32 cellular contexts compared by ENCODE assay signal in the genomic region with DNA sequence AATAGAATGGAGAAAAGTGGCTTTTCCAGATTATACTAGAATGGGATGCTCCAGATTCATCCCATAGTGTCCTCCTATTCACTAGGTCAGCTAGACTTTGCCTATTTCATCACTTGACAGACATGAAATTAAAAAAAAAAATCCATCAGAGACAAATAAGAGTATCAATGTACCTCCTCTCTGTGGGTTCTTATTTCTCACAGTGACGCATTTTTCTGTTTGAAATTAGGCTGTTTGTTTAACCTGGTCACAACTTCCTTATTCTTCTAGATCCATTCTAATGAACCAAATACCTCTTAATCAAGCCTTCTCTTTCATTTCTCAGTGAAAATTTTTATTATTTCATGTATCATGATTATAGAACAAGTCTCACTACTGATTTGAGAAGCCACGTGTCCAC.
"Had no signal": no experiment of that assay in that cellular context is flagged by ENCODE, and none has a peak within 500 bp of the region (broad histone marks: within the 10 kb centered on the region; RNA-seq: fewer than 3 reads in every experiment).

No MANE protein-coding gene starts in this region.

- H3K36me3 Mint-ChIP-seq: immature natural killer cell; naive B cell; natural killer cell; neural progenitor cell; stimulated activated naive B cell treated with anti-CD40 and anti-IgM and Interleukin-4, amounts not matched to agents 10 μg/mL and 1 μg/mL and 100 μg/mL, for 72 hours had no signal

- DNase-seq: hypothalamus; immature natural killer cell; kidney; left colon; left lung; lower lobe of right lung; mammary epithelial cell; mesenchymal stem cell; naive B cell; natural killer cell; nephron progenitor cell; occipital lobe; ovary; retina; right cardiac atrium; stimulated activated CD4-positive, alpha-beta T cell treated with anti-CD3 and anti-CD28 coated beads, Interleukin-12 subunit alpha, Interleukin-12 subunit beta, amount 100 ng/mL, for 4 hours; stimulated activated CD4-positive, alpha-beta T cell treated with anti-CD3 and anti-CD28 coated beads, Interleukin-15, amount 100 ng/mL, for 24 hours; stimulated activated CD4-positive, alpha-beta T cell treated with anti-CD3 and anti-CD28 coated beads, Interleukin-2, amount 100 ng/mL, for 24 hours; stimulated activated CD4-positive, alpha-beta T cell treated with anti-CD3 and anti-CD28 coated beads, Interleukin-4, amount 100 ng/mL, for 1 hour; stimulated activated naive B cell treated with anti-CD40 and anti-IgM and Interleukin-4, amounts not matched to agents 10 μg/mL and 1 μg/mL and 100 μg/mL, for 72 hours; stimulated activated naive CD8-positive, alpha-beta T cell treated with anti-CD3 and anti-CD28 coated beads, Interleukin-15, Interleukin-2, amounts not matched to agents 100 U/mL and 50 U/mL, for 24 hours; stomach; testis; thyroid gland; trophoblast cell; upper lobe of right lung had no signal

- FAIRE-seq: kidney, urothelium cell line had no signal

- ATAC-seq: left colon; left lung; lower lobe of right lung; natural killer cell; right cardiac atrium; sciatic nerve; stimulated activated naive B cell treated with anti-CD40 and anti-IgM and Interleukin-4, amounts not matched to agents 10 μg/mL and 1 μg/mL and 100 μg/mL, for 72 hours; stimulated activated naive CD8-positive, alpha-beta T cell treated with anti-CD3 and anti-CD28 coated beads, Interleukin-15, Interleukin-2, amounts not matched to agents 100 U/mL and 50 U/mL, for 24 hours; upper lobe of right lung had no signal

- H3K4me3 ChIP-seq: left lung, lower lobe of right lung, neural progenitor cell, ovary, skin epidermis, stomach, testis, thyroid gland, upper lobe of right lung had no signal

- H3K36me3 ChIP-seq: left lung, lower lobe of right lung, neural progenitor cell, neutrophil, ovary, stomach, thyroid gland, upper lobe of right lung had no signal

- H3K27ac ChIP-seq: left lung, lower lobe of right lung, neural progenitor cell, neutrophil, ovary, skin epidermis, stomach, testis, thyroid gland, upper lobe of right lung had no signal

- H3K27ac Mint-ChIP-seq: immature natural killer cell; naive B cell; natural killer cell; nephron progenitor cell; neural progenitor cell; progenitor cell of endocrine pancreas; stimulated activated naive B cell treated with anti-CD40 and anti-IgM and Interleukin-4, amounts not matched to agents 10 μg/mL and 1 μg/mL and 100 μg/mL, for 72 hours had no signal

- H3K4me1 Mint-ChIP-seq: immature natural killer cell; naive B cell; natural killer cell; nephron progenitor cell; neural progenitor cell; stimulated activated naive B cell treated with anti-CD40 and anti-IgM and Interleukin-4, amounts not matched to agents 10 μg/mL and 1 μg/mL and 100 μg/mL, for 72 hours had no signal

- H3K27me3 Mint-ChIP-seq: naive B cell; progenitor cell of endocrine pancreas; stimulated activated naive B cell treated with anti-CD40 and anti-IgM and Interleukin-4, amounts not matched to agents 10 μg/mL and 1 μg/mL and 100 μg/mL, for 72 hours had no signal

- H3K27me3 ChIP-seq: left lung, neural progenitor cell, neutrophil, ovary, stomach, testis, thyroid gland, upper lobe of right lung had no signal

- H3K4me3 Mint-ChIP-seq: immature natural killer cell; naive B cell; natural killer cell; nephron progenitor cell; neural progenitor cell; stimulated activated naive B cell treated with anti-CD40 and anti-IgM and Interleukin-4, amounts not matched to agents 10 μg/mL and 1 μg/mL and 100 μg/mL, for 72 hours had no signal

- H3K9me3 Mint-ChIP-seq: nephron progenitor cell, neural progenitor cell had no signal
